Comparison of ENCODE assay signal across 8 cellular contexts in genomic region chr1:147084273-147085096, GRCh38.
A peak's percentile ranks its signal among the peaks of the same experiment; 100 is the strongest.
DNase-seq lines count a peak whose midpoint lies in the region; ATAC-seq and TF ChIP-seq lines count a peak whose summit lies in the region.

No MANE protein-coding gene starts in this region.

- peak; percentile 91 for DNase-seq in DMS 273 treated with DMSO at 0.1 percent for 48 hours (lab: John Stamatoyannopoulos, UW)
- peak; percentile 61 for DNase-seq in SK-N-MC (ENCODE audit: low read depth, low spot score)
- peak; percentile 86 for DNase-seq in activated naive CD8-positive, alpha-beta T cell treated with anti-CD3 and anti-CD28 coated beads, Interleukin-2, amount 50 U/mL, for 24 hours
- peak; percentile 63 for DNase-seq in left ventricle myocardium superior
- DNase-seq in prostate gland (ENCODE audit: low spot score): peak; percentile 35
- DNase-seq in ureter (ENCODE audit: low spot score): peak; percentile 65

- no peaks in the 10 kb centered on the region for H3K36me3 ChIP-seq in KMS-11 (ENCODE audit: insufficient read depth)
- H3K36me3 ChIP-seq in SK-N-MC (ENCODE audit: insufficient read depth, low read length): no peaks in the 10 kb centered on the region
- H3K36me3 ChIP-seq in prostate gland: no peaks in the 10 kb centered on the region

- H3K4me3 Mint-ChIP-seq in activated naive CD8-positive, alpha-beta T cell treated with anti-CD3 and anti-CD28 coated beads, Interleukin-2, amount 50 U/mL, for 24 hours: peak overlapping the region; percentile 81

- peaks cover 78% of the 10 kb centered on the region for H3K27me3 Mint-ChIP-seq in activated naive CD8-positive, alpha-beta T cell treated with anti-CD3 and anti-CD28 coated beads, Interleukin-2, amount 50 U/mL, for 24 hours

- H3K36me3 Mint-ChIP-seq in activated naive CD8-positive, alpha-beta T cell treated with anti-CD3 and anti-CD28 coated beads, Interleukin-2, amount 50 U/mL, for 24 hours (ENCODE audit: low read depth): peaks cover 4% of the 10 kb centered on the region

- H3K9ac ChIP-seq in KMS-11: peak overlapping the region; percentile 97
- H3K9ac ChIP-seq in SK-N-MC (ENCODE audit: insufficient read length): peak overlapping the region; percentile 87

- H3K4me3 ChIP-seq in KMS-11 (IDR thresholded peaks at IDR 0.05; ENCODE audit: insufficient read depth, low read depth, low read length): peak overlapping the region; percentile 90
- peak overlapping the region; percentile 88 for H3K4me3 ChIP-seq in SK-N-MC
- H3K4me3 ChIP-seq in prostate gland: peak overlapping the region; percentile 27

- peaks cover 40% of the 10 kb centered on the region for H3K4me1 Mint-ChIP-seq in activated naive CD8-positive, alpha-beta T cell treated with anti-CD3 and anti-CD28 coated beads, Interleukin-2, amount 50 U/mL, for 24 hours

- H3K9me3 ChIP-seq in SK-N-MC (ENCODE audit: low read depth, low read length) (no peaks in the 10 kb centered on the region), prostate gland (no peaks in the 10 kb centered on the region)

- peaks cover 16% of the 10 kb centered on the region for H3K4me1 ChIP-seq in KMS-11 (ENCODE audit: low read depth, poor library complexity, severe bottlenecking)
- H3K4me1 ChIP-seq in prostate gland (replicated peaks): no peaks in the 10 kb centered on the region

- no peaks in the 10 kb centered on the region for H3K27me3 ChIP-seq in KMS-11 (ENCODE audit: insufficient read depth, low read depth)
- H3K27me3 ChIP-seq in prostate gland (replicated peaks; ENCODE audit: insufficient read depth): peaks cover 7% of the 10 kb centered on the region

- peak; percentile 60 for ATAC-seq in GM21526 (IDR thresholded peaks at IDR 0.05; ENCODE audit: low FRiP score, unreplicated experiment)
- peak; percentile 87 for ATAC-seq in activated naive CD8-positive, alpha-beta T cell treated with anti-CD3 and anti-CD28 coated beads, Interleukin-2, amount 50 U/mL, for 24 hours
- ATAC-seq in left ventricle myocardium superior: peak; percentile 94

- no peaks in the 10 kb centered on the region for H4K20me1 ChIP-seq in KMS-11 (ENCODE audit: insufficient read depth)

- TF ChIP-seq CTCF in KMS-11 (conservative IDR thresholded peaks at IDR 0.05; ENCODE audit: low read depth, low read length) (no peak), prostate gland (IDR thresholded peaks at IDR 0.05) (no peak)

- peaks cover 7% of the 10 kb centered on the region for H3K9me3 Mint-ChIP-seq in activated naive CD8-positive, alpha-beta T cell treated with anti-CD3 and anti-CD28 coated beads, Interleukin-2, amount 50 U/mL, for 24 hours

- intact Hi-C loops in left ventricle myocardium superior (cut with micrococcal nuclease): no loop called here
- intact Hi-C loops in prostate gland (cut with DNase I): no loop called here

- peak overlapping the region; percentile 87 for H2AFZ ChIP-seq in KMS-11 (ENCODE audit: low read depth)

- 1% methylated on average over 51 of the region's 51 CpGs for WGBS in prostate gland

- no peaks in the 10 kb centered on the region for H3K79me2 ChIP-seq in KMS-11 (ENCODE audit: insufficient read depth, low read depth)

- peak; percentile 25 for TF ChIP-seq POLR2A in prostate gland (IDR thresholded peaks at IDR 0.05)

- H3K27ac Mint-ChIP-seq in activated naive CD8-positive, alpha-beta T cell treated with anti-CD3 and anti-CD28 coated beads, Interleukin-2, amount 50 U/mL, for 24 hours: peak overlapping the region; percentile 100

- H3K4me2 ChIP-seq in KMS-11: peak overlapping the region; percentile 64

- peak overlapping the region; percentile 96 for H3K27ac ChIP-seq in KMS-11
- 0 out of 2 replicates have a peak overlapping the region, but pooled peaks have one; percentile 57 for H3K27ac ChIP-seq in SK-N-MC
- H3K27ac ChIP-seq in prostate gland: peak overlapping the region; percentile 1 to 22

Comparison
In these comparisons a context has a peak if more than half of its experiments do, and no peak if none do; other contexts are left out.
1. Peak in every context shown above with its lines: DNase-seq, ATAC-seq, H3K4me3 ChIP-seq and H3K27ac ChIP-seq.
2. DNase-seq: peak in every context shown above with its lines; median percentile 91 in DMS 273 treated with DMSO at 0.1 percent for 48 hours; 86 in activated naive CD8-positive, alpha-beta T cell treated with anti-CD3 and anti-CD28 coated beads, Interleukin-2, amount 50 U/mL, for 24 hours; 65 in ureter; 63 in left ventricle myocardium superior; 61 in SK-N-MC; 35 in prostate gland.
3. H3K27ac ChIP-seq: peak in every context shown above with its lines; median percentile 96 in KMS-11; 57 in SK-N-MC; 12 in prostate gland.
4. H3K4me3 ChIP-seq: peak in every context shown above with its lines; median percentile 90 in KMS-11; 88 in SK-N-MC; 27 in prostate gland.